Comparison of ENCODE assay signal across 8 cellular contexts in the genomic region with DNA sequence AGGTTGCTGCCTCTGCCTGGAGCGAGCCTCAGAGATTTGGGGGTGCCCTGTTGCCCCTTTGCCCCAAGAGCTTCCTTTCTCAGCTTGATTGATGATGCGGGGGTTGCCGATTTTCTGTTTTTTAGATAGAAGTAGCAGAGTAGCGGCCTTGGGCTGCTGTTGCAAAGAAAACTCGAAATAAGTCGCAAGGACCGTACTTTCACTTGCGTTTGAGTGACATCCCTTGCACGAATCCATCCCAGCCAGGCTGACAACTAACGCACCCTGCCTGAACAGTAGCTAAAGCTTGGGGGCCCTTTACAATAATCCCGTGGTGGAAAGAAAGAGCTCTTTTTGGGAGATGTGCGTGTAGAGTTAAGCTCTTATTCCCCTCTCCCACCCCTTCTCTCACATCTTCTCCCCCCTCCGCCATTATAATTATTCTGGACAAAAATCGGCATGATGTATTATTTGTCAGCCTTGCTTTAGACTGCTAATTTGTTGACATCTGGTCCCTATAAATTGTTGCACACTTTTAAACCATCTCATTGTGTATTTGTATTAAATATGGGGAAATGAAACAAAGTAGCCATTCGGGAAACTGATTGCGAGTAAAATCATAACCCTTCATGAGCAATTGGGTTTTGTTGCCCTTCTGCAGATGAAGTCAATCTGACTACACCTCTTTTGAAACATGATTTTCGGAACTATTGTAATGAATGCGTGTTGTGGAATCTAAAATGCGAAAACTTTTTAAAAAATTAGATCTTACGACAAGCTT. TPM values are rescaled to one million over a fixed set of nuclear protein-coding genes. Genes with fewer than 3 reads are reported as not detected.
A peak's percentile ranks its signal among the peaks of the same experiment; 100 is the strongest.
DNase-seq lines count a peak whose midpoint lies in the region; ATAC-seq and TF ChIP-seq lines count a peak whose summit lies in the region.

No MANE protein-coding gene starts in this region.

- peaks cover 28% of the 10 kb centered on the region in 2 donors for H3K4me1 Mint-ChIP-seq in natural killer cell

- H3K36me3 ChIP-seq in HUES64 (ENCODE audit: insufficient read depth, low read length) (no peaks in the 10 kb centered on the region), thymus (ENCODE audit: control insufficient read depth, insufficient read depth) (no peaks in the 10 kb centered on the region)

- H3K27me3 Mint-ChIP-seq in natural killer cell (ENCODE audit: low read depth in 2 of 2), result no peaks in the 10 kb centered on the region

- peak overlapping the region; percentile 97 for H3K4me3 Mint-ChIP-seq in natural killer cell

- TF ChIP-seq CTCF in epithelial cell of proximal tubule (conservative IDR thresholded peaks at IDR 0.05; ENCODE audit: low read depth, low read length), result no peak
- no peak for TF ChIP-seq CTCF in natural killer cell (IDR thresholded peaks at IDR 0.05)

- intact Hi-C loops in natural killer cell (cut with micrococcal nuclease), result loop anchor here (1.0 kb wide), 1 partner anchor 30 kb away; no protein-coding TSS in a partner anchor

- DNase-seq in ELF-1 (ENCODE audit: low read depth, low spot score) (peak; percentile 41), epithelial cell of proximal tubule (ENCODE audit: low read depth) (no peak), natural killer cell (no peak), ureter (ENCODE audit: low spot score) (no peak)
- DNase-seq in activated CD4-positive, alpha-beta T cell treated with anti-CD3 and anti-CD28 coated beads, Interleukin-2, amount 50 U/mL, for 48 hours, result peak; percentile 24 to 42

- H3K4me3 ChIP-seq in HUES64 (ENCODE audit: low read length) (peak overlapping the region; percentile 89), epithelial cell of proximal tubule (ENCODE audit: low read depth, low read length) (peak overlapping the region; percentile 90), thymus (ENCODE audit: low read length) (peak overlapping the region; percentile 98)

- H3K9me3 ChIP-seq in HUES64 (ENCODE audit: insufficient read depth, low read depth, low read length) (no peaks in the 10 kb centered on the region), thymus (ENCODE audit: control insufficient read depth) (no peaks in the 10 kb centered on the region)

- no peaks in the 10 kb centered on the region for H3K36me3 Mint-ChIP-seq in natural killer cell

- peak overlapping the region; percentile 91 for H3K9ac ChIP-seq in HUES64 (ENCODE audit: low read depth, low read length)

- ATAC-seq in GM21515 (IDR thresholded peaks at IDR 0.05; ENCODE audit: unreplicated experiment) (peak; percentile 27), natural killer cell (peak; percentile 36 to 60 (median 39))

- WGBS in HUES64, result 3% methylated on average over 16 of the region's 20 CpGs
- 10% methylated on average over 20 of the region's 20 CpGs for WGBS in thymus

- H3K27me3 ChIP-seq in HUES64 (ENCODE audit: insufficient read depth, low read length) (no peaks in the 10 kb centered on the region), thymus (ENCODE audit: control insufficient read depth, insufficient read depth) (no peaks in the 10 kb centered on the region)

- peak overlapping the region; percentile 71 for H3K27ac ChIP-seq in HUES64 (ENCODE audit: low read depth, low read length)
- peak overlapping the region; percentile 88 for H3K27ac ChIP-seq in thymus (ENCODE audit: low read depth)

- H3K4me1 ChIP-seq in HUES64 (ENCODE audit: insufficient read depth, low read length) (peaks cover 22% of the 10 kb centered on the region), thymus (ENCODE audit: control insufficient read depth, insufficient read depth, low read length) (peaks cover 5% of the 10 kb centered on the region)

- no peaks in the 10 kb centered on the region for H3K9me3 Mint-ChIP-seq in natural killer cell

- peak overlapping the region; percentile 88 to 92 for H3K27ac Mint-ChIP-seq in natural killer cell

RNA-seq across cellular contexts. Expression of gene USP10, which starts 0.9 kb away (rescaled TPM):
- 101 TPM for polyA plus RNA-seq in HUES64 (2013, experiment 1 of 2)
- polyA plus RNA-seq in HUES64 (2013, experiment 2 of 2), result 109 TPM
- total RNA-seq in epithelial cell of proximal tubule, result 73.4 and 85.8 TPM in 2 replicates
- total RNA-seq in natural killer cell, result 100 to 1,000 TPM in 2 of 3 donors, 10 to 100 TPM in 1; 78.4 to 103 (median 100) TPM
- 44.7 TPM for polyA plus RNA-seq in thymus
- total RNA-seq in ureter, result 103 TPM

RNA-seq across cellular contexts. Expression of gene KLHL36, which starts 52.4 kb away (rescaled TPM):
- 12.1 TPM for polyA plus RNA-seq in HUES64 (2013, experiment 1 of 2)
- polyA plus RNA-seq in HUES64 (2013, experiment 2 of 2), result 15.3 TPM
- total RNA-seq in epithelial cell of proximal tubule (63.7 and 65.7 TPM in 2 replicates), natural killer cell (10 to 100 TPM; 47.2 to 62.3 (median 60.5) TPM), ureter (55.9 TPM)
- 17.8 TPM for polyA plus RNA-seq in thymus

Comparison
In these comparisons a context has a peak if more than half of its experiments do, and no peak if none do; other contexts are left out.
1. DNase-seq: peak in ELF-1 (single experiment) and activated CD4-positive, alpha-beta T cell treated with anti-CD3 and anti-CD28 coated beads, Interleukin-2, amount 50 U/mL, for 48 hours (2 of 2); none in epithelial cell of proximal tubule (single experiment), natural killer cell (single experiment) and ureter (single experiment).
2. Peak in every context shown above with its lines, with median percentiles within 50 percentile points of each other: H3K4me3 ChIP-seq.